ENCODE assay signal across 8 cellular contexts in the genomic region with DNA sequence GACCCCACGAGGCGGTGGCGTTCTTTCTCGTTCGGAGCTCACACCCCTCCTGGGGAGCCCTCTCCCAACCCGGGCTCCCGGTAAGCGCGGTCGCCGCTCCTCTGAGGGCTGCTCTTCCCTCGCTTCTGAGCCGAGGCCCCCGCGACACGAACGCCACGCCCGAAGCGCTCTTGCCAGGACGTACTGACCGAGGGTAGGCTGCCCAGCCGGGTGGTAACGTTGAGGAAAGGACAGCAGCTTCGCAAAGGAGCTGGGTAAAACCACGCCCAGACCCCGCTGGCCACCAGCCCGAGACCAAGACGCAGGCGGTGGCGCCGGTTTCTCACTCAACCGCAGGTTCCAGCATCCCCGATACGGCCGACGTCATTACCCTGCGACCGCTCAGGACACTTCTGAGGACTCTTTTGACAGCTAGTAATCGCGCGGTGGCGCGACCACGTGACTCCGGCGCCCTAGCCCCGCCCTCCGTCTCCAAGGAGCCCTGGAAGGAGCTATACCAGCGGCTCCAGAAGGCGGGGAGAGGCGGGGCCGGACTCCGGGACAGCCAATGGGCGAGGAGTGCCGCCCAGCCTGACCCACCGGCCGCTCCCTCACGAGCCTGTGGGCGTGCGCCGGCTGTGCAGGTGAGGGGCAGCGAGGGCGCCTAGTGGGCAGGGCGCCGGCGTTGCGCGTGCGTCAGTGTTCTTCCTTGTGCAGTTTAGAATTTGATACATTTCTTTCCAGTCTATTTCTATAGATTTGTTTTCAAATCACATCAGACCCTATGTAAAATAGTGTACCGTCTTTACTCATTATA.
A peak's percentile ranks its signal among the peaks of the same experiment; 100 is the strongest.
DNase-seq lines count a peak whose midpoint lies in the region; ATAC-seq, FAIRE-seq and TF ChIP-seq lines count a peak whose summit lies in the region.

No MANE protein-coding gene starts in this region.

- H3F3A ChIP-seq in MM.1S (ENCODE audit: insufficient read depth, low read length), result peaks cover 38% of the 10 kb centered on the region

- H3K36me3 ChIP-seq in MM.1S (replicated peaks; ENCODE audit: insufficient read depth, low read length), result peaks cover 3% of the 10 kb centered on the region; the same call in 1 of the 2 replicates

- peak overlapping the region; percentile 87 for H3K9ac ChIP-seq in MM.1S (ENCODE audit: low read length)

- no peaks in the 10 kb centered on the region for H3K9me3 Mint-ChIP-seq in nephron

- no peaks in the 10 kb centered on the region for H3K9me2 ChIP-seq in MM.1S (replicated peaks; ENCODE audit: insufficient read depth, low read length)

- peak; percentile 98 for FAIRE-seq in G401.6 (lab: Jason Lieb, UNC)

- H3K27me3 Mint-ChIP-seq in nephron (ENCODE audit: low read depth), result no peaks in the 10 kb centered on the region

- TF ChIP-seq CTCF in MM.1S (IDR thresholded peaks at IDR 0.05; ENCODE audit: low read length), result no peak
- TF ChIP-seq CTCF in nephron (IDR thresholded peaks at IDR 0.05; ENCODE audit: unreplicated experiment in 3 of 3), result no peak

- H3K36me3 Mint-ChIP-seq in nephron (ENCODE audit: low read depth), result peaks cover 10% of the 10 kb centered on the region

- H3K27ac Mint-ChIP-seq in nephron, result peak overlapping the region; percentile 75 to 98 (median 96)

- H3K4me1 Mint-ChIP-seq in nephron, result peaks cover 14% of the 10 kb centered on the region

- peak overlapping the region; percentile 65 for H2AFZ ChIP-seq in MM.1S (ENCODE audit: low read length)

- H4K20me1 ChIP-seq in MM.1S (ENCODE audit: insufficient read depth, low read length), result no peaks in the 10 kb centered on the region

- peak overlapping the region; percentile 95 to 96 (median 96) for H3K4me3 Mint-ChIP-seq in nephron

- H3K4me2 ChIP-seq in MM.1S (ENCODE audit: low read depth, low read length), result peak overlapping the region; percentile 76

- H3K27ac ChIP-seq in MM.1S (ENCODE audit: low read length), result peak overlapping the region; percentile 95

- peak; percentile 86 for ATAC-seq in stimulated activated naive CD8-positive, alpha-beta T cell treated with anti-CD3 and anti-CD28 coated beads, Interleukin-15, Interleukin-2, amounts not matched to agents 100 U/mL and 50 U/mL, for 24 hours

- peak overlapping the region; percentile 75 for H3K4me3 ChIP-seq in MM.1S (ENCODE audit: low read length)

- peaks cover 22% of the 10 kb centered on the region for H3K4me1 ChIP-seq in MM.1S (ENCODE audit: low read length)

- H3K9me3 ChIP-seq in MM.1S (replicated peaks; ENCODE audit: insufficient read depth, low read length), result no peaks in the 10 kb centered on the region

- peak; percentile 99 for DNase-seq in HCEC 1CT
- DNase-seq in MM.1S, result peak; percentile 99
- peak; percentile 99 for DNase-seq in SHP77 treated with DMSO at 0.1 percent for 48 hours (lab: John Stamatoyannopoulos, UW)
- DNase-seq in activated gamma-delta T cell treated with Interleukin-2 at 50 U/mL for 16 hours, result peak; percentile 100
- DNase-seq in fibroblast of the conjunctiva (ENCODE audit: low read depth), result peak; percentile 99
- peak; percentile 100 for DNase-seq in stimulated activated naive CD8-positive, alpha-beta T cell treated with anti-CD3 and anti-CD28 coated beads, Interleukin-15, Interleukin-2, amounts not matched to agents 100 U/mL and 50 U/mL, for 24 hours

- no peaks in the 10 kb centered on the region for H3K27me3 ChIP-seq in MM.1S (replicated peaks; ENCODE audit: insufficient read depth, low read length)

- peaks cover 41% of the 10 kb centered on the region for H3K79me2 ChIP-seq in MM.1S (ENCODE audit: low read length)

Comparison
In these comparisons a context has a peak if more than half of its experiments do, and no peak if none do; other contexts are left out.
1. Peak in every context shown above with its lines: DNase-seq, ATAC-seq, H3K4me3 ChIP-seq and H3K27ac ChIP-seq.